11 cellular contexts compared by ENCODE assay signal in genomic region chr22:42958937-42959336, GRCh38. TPM values are rescaled to one million over a fixed set of nuclear protein-coding genes. Genes with fewer than 3 reads are reported as not detected.
A peak's percentile ranks its signal among the peaks of the same experiment; 100 is the strongest.
DNase-seq lines count a peak whose midpoint lies in the region; ATAC-seq and TF ChIP-seq lines count a peak whose summit lies in the region.
"Had no signal": no experiment of that assay in that cellular context is flagged by ENCODE, and none has a peak within 500 bp of the region (broad histone marks: within the 10 kb centered on the region; RNA-seq: fewer than 3 reads in every experiment).

No MANE protein-coding gene starts in this region.

- H3K4me1 ChIP-seq in prostate gland (replicated peaks), result peaks cover 37% of the 10 kb centered on the region

- intact Hi-C loops in CD4-positive, alpha-beta T cell (cut with DNase I, micrococcal nuclease), result no loop called here
- intact Hi-C loops in prostate gland (cut with DNase I), result no loop called here

- TF ChIP-seq POLR2A in erythroblast (IDR thresholded peaks at IDR 0.05; ENCODE audit: low read length) (no peak), prostate gland (IDR thresholded peaks at IDR 0.05) (no peak)

- DNase-seq in CD4-positive, alpha-beta T cell, result no peak
- no peak for DNase-seq in RWPE1 (ENCODE audit: low spot score)
- DNase-seq in erythroblast (lab: John Stamatoyannopoulos, UW), result peak; percentile 57 to 59
- DNase-seq in prostate gland (ENCODE audit: low spot score), result no peak
- DNase-seq in cerebellum (ENCODE audit: low spot score), result no peak
- no peak for DNase-seq in activated CD4-positive, alpha-beta memory T cell treated with anti-CD3 and anti-CD28 coated beads, Interleukin-2, amount 10 ng/mL, durations not matched to agents 7 days and 5 days
- DNase-seq in stimulated activated CD4-positive, alpha-beta T cell treated with anti-CD3 and anti-CD28 coated beads, Interleukin-4, amount 100 ng/mL, for 24 hours, result no peak
- DNase-seq: NCI-H1694 treated with DMSO at 0.1 percent for 48 hours, PC-3 had no signal

- H3K9me3 Mint-ChIP-seq in CD4-positive, alpha-beta T cell, result no peaks in the 10 kb centered on the region
- no peaks in the 10 kb centered on the region for H3K9me3 Mint-ChIP-seq in activated CD4-positive, alpha-beta memory T cell treated with anti-CD3 and anti-CD28 coated beads, Interleukin-2, amount 10 ng/mL, durations not matched to agents 7 days and 5 days

- no peaks in the 10 kb centered on the region for H3K36me3 ChIP-seq in prostate gland

- peaks cover 80% of the 10 kb centered on the region for H3K4me1 Mint-ChIP-seq in CD4-positive, alpha-beta T cell (ENCODE audit: low read depth)
- peaks cover 48% of the 10 kb centered on the region for H3K4me1 Mint-ChIP-seq in activated CD4-positive, alpha-beta memory T cell treated with anti-CD3 and anti-CD28 coated beads, Interleukin-2, amount 10 ng/mL, durations not matched to agents 7 days and 5 days

- H3K4me3 ChIP-seq in prostate gland, result peak overlapping the region in 1 of 2 donors; percentile 1

- H3K9me3 ChIP-seq in CD4-positive, alpha-beta T cell (ENCODE audit: control insufficient read depth, low read length), result no peaks in the 10 kb centered on the region
- no peaks in the 10 kb centered on the region for H3K9me3 ChIP-seq in prostate gland

- POLR2A ChIA-PET in CD4-positive, alpha-beta T cell (lab: Charles Lee), result interaction anchor here (1.0 kb wide), 1 partner anchor 56 kb away, joined by 3 read pairs; the partner anchor contains the start of gene PACSIN2
- POLR2A ChIA-PET in RWPE1 (lab: Yijun Ruan, JAX; ENCODE audit: low non-redundant PET), result no interaction called here
- POLR2A ChIA-PET in activated CD4-positive, alpha-beta memory T cell treated with anti-CD3 and anti-CD28 coated beads, Interleukin-2, amount 10 ng/mL, durations not matched to agents 7 days and 5 days (lab: Charles Lee), result interaction anchor here (1.2 kb wide), 1 partner anchor 9 kb away, joined by 3 read pairs; no protein-coding TSS in a partner anchor

- no peaks in the 10 kb centered on the region for H3K27me3 ChIP-seq in CD4-positive, alpha-beta T cell (ENCODE audit: control insufficient read depth, insufficient read depth, low read length)
- H3K27me3 ChIP-seq in prostate gland (replicated peaks; ENCODE audit: insufficient read depth), result no peaks in the 10 kb centered on the region

- TF ChIP-seq CTCF in CD4-positive, alpha-beta T cell (IDR thresholded peaks at IDR 0.05), result no peak
- TF ChIP-seq CTCF in RWPE1 (conservative IDR thresholded peaks at IDR 0.05; ENCODE audit: low read depth) (no peak), prostate gland (IDR thresholded peaks at IDR 0.05) (no peak)

- peaks cover 28% of the 10 kb centered on the region for H3K36me3 Mint-ChIP-seq in CD4-positive, alpha-beta T cell (ENCODE audit: low read depth)
- H3K36me3 Mint-ChIP-seq in activated CD4-positive, alpha-beta memory T cell treated with anti-CD3 and anti-CD28 coated beads, Interleukin-2, amount 10 ng/mL, durations not matched to agents 7 days and 5 days (ENCODE audit: low read depth), result peaks cover 11% of the 10 kb centered on the region

- WGBS in prostate gland, result 45% methylated on average over 6 of the region's 6 CpGs

- CTCF ChIA-PET in CD4-positive, alpha-beta T cell (lab: Charles Lee), result no interaction called here
- CTCF ChIA-PET in RWPE1 (lab: Yijun Ruan, JAX), result no interaction called here
- CTCF ChIA-PET in activated CD4-positive, alpha-beta memory T cell treated with anti-CD3 and anti-CD28 coated beads, Interleukin-2, amount 10 ng/mL, durations not matched to agents 7 days and 5 days (lab: Charles Lee), result no interaction called here

- no peak overlapping the region for H3K4me3 Mint-ChIP-seq in CD4-positive, alpha-beta T cell
- H3K4me3 Mint-ChIP-seq in activated CD4-positive, alpha-beta memory T cell treated with anti-CD3 and anti-CD28 coated beads, Interleukin-2, amount 10 ng/mL, durations not matched to agents 7 days and 5 days, result no peak overlapping the region
- H3K4me3 Mint-ChIP-seq: activated naive CD8-positive, alpha-beta T cell had no signal

- no peak for ATAC-seq in CD4-positive, alpha-beta T cell (ENCODE audit: poor library complexity)
- no peak for ATAC-seq in HG03039 (IDR thresholded peaks at IDR 0.05; ENCODE audit: unreplicated experiment)
- ATAC-seq: PC-3 had no signal

- H3K27ac ChIP-seq in CD4-positive, alpha-beta T cell (ENCODE audit: low read depth, low read length), result no peak overlapping the region
- H3K27ac ChIP-seq in RWPE1 (peak overlapping the region; percentile 46; the same call in 1 of the 2 replicates), prostate gland (peak overlapping the region; percentile 68 to 76)

- no peaks in the 10 kb centered on the region for H3K27me3 Mint-ChIP-seq in CD4-positive, alpha-beta T cell
- no peaks in the 10 kb centered on the region for H3K27me3 Mint-ChIP-seq in activated CD4-positive, alpha-beta memory T cell treated with anti-CD3 and anti-CD28 coated beads, Interleukin-2, amount 10 ng/mL, durations not matched to agents 7 days and 5 days
- H3K27me3 Mint-ChIP-seq: activated naive CD8-positive, alpha-beta T cell had no signal

- H3K27ac Mint-ChIP-seq in CD4-positive, alpha-beta T cell, result peak overlapping the region; percentile 28
- H3K27ac Mint-ChIP-seq in activated CD4-positive, alpha-beta memory T cell treated with anti-CD3 and anti-CD28 coated beads, Interleukin-2, amount 10 ng/mL, durations not matched to agents 7 days and 5 days, result no peak overlapping the region

RNA-seq across cellular contexts. Expression of gene PACSIN2, which starts 56.0 kb away (rescaled TPM):
- total RNA-seq in CD4-positive, alpha-beta T cell, result 10 to 100 TPM; 23.3 to 25.5 TPM
- total RNA-seq in prostate gland (10 to 100 TPM; 78.0 to 87.1 TPM), cerebellum (24.5 TPM)
- 10 to 100 TPM; 33.5 to 35.1 TPM for total RNA-seq in activated CD4-positive, alpha-beta memory T cell treated with anti-CD3 and anti-CD28 coated beads, Interleukin-2, amount 10 ng/mL, durations not matched to agents 7 days and 5 days

Comparison
In these comparisons a context has a peak if more than half of its experiments do, and no peak if none do; other contexts are left out.
1. DNase-seq: peak in erythroblast (2 of 2); none in CD4-positive, alpha-beta T cell (0 of 10), RWPE1 (single experiment), prostate gland (single experiment), cerebellum (single experiment), activated CD4-positive, alpha-beta memory T cell treated with anti-CD3 and anti-CD28 coated beads, Interleukin-2, amount 10 ng/mL, durations not matched to agents 7 days and 5 days (single experiment) and stimulated activated CD4-positive, alpha-beta T cell treated with anti-CD3 and anti-CD28 coated beads, Interleukin-4, amount 100 ng/mL, for 24 hours (single experiment).